Comparison of ENCODE assay signal across 10 cellular contexts in the genomic region with DNA sequence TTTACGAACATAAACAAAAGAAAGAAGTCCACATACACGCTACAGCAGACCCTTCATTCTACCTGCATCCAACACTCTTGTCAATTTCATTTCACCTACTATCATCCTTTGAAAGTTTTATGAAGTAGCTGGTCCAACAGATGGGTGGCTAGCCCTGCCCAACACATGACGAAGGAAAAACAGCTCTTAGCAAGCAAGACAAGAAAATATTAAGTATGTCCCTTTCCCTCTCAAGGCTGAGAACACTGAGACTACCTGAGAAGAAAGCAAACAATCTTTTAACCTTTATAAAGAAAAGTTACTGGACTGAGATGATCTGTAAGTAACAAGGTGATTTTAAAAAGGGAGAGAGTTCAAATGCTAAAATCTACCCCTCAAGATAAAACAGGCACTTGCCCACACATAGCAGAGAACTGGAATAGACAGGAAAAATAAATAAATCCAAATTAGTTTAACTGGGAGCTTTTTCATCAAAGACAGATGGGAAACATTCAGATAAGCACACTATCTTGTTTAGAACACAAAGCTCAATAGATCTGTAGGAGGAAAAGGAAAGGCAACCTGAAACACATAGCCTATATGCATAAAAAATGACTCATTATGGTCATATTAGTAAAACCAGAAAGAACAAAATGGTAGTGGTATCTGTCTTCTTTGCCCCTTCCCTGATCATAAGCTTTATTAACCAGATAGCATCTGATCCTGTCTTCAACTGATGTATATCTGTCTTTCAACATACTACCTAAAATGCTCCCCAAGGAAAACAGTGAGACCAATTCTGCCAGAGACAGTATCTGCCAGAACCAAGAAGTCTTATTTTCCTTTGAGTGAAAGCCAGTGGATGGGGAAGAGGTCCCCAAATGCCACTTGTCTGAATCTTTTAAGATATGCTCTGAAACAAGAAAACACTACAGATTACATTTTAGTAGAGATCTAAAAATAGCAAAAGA.
DNase-seq lines count a peak whose midpoint lies in the region; ATAC-seq and TF ChIP-seq lines count a peak whose summit lies in the region.
"Had no signal": no experiment of that assay in that cellular context is flagged by ENCODE, and none has a peak within 500 bp of the region (broad histone marks: within the 10 kb centered on the region; RNA-seq: fewer than 3 reads in every experiment).

No MANE protein-coding gene starts in this region.

- H3K4me1 ChIP-seq in thoracic aorta (ENCODE audit: control insufficient read depth in 1 of 2, low read depth in 2 of 2): peaks cover 50 to 81% of the 10 kb centered on the region in 2 donors

- H3K27me3 Mint-ChIP-seq in activated CD4-positive, alpha-beta T cell treated with anti-CD3 and anti-CD28 coated beads, Interleukin-2, amount 10 ng/mL, durations not matched to agents 24 days and 14 days: no peaks in the 10 kb centered on the region
- no peaks in the 10 kb centered on the region for H3K27me3 Mint-ChIP-seq in WTC11 (ENCODE audit: low read depth)
- peaks cover 2% of the 10 kb centered on the region for H3K27me3 Mint-ChIP-seq in glutamatergic neuron (ENCODE audit: unreplicated experiment)

- H3K4me1 Mint-ChIP-seq in activated CD4-positive, alpha-beta T cell treated with anti-CD3 and anti-CD28 coated beads, Interleukin-2, amount 10 ng/mL, durations not matched to agents 24 days and 14 days: peaks cover 55% of the 10 kb centered on the region
- H3K4me1 Mint-ChIP-seq in WTC11: peaks cover 37% of the 10 kb centered on the region
- peaks cover 29% of the 10 kb centered on the region for H3K4me1 Mint-ChIP-seq in glutamatergic neuron (ENCODE audit: low read depth, unreplicated experiment)

- H3K27me3 ChIP-seq in thoracic aorta (replicated peaks; ENCODE audit: insufficient read depth): no peaks in the 10 kb centered on the region

- intact Hi-C loops in activated CD4-positive, alpha-beta T cell treated with anti-CD3 and anti-CD28 coated beads, Interleukin-2, amount 10 ng/mL, durations not matched to agents 24 days and 14 days (cut with micrococcal nuclease): loop anchor here (2.0 kb wide), 4 partner anchors 13 to 367 kb away; no protein-coding TSS in a partner anchor

- DNase-seq in activated CD4-positive, alpha-beta T cell treated with anti-CD3 and anti-CD28 coated beads, Interleukin-2, amount 10 ng/mL, durations not matched to agents 24 days and 14 days: no peak
- no peak for DNase-seq in activated CD4-positive, alpha-beta T cell treated with anti-CD3 and anti-CD28 coated beads, Interleukin-2, amount 50 U/mL, for 48 hours
- DNase-seq in WTC11 (ENCODE audit: low spot score) (no peak), glutamatergic neuron (no peak), thoracic aorta (ENCODE audit: low spot score) (no peak), hippocampal formation (lab: John Stamatoyannopoulos, UW) (no peak), hypothalamus (lab: John Stamatoyannopoulos, UW) (no peak), NCI-H446 treated with DMSO at 0.1 percent for 48 hours (lab: John Stamatoyannopoulos, UW) (no peak)
- DNase-seq: NCI-H345, substantia nigra had no signal

- peak overlapping the region; percentile 48 for H3K4me3 ChIP-seq in thoracic aorta

- peaks cover 2% of the 10 kb centered on the region for H3K36me3 Mint-ChIP-seq in activated CD4-positive, alpha-beta T cell treated with anti-CD3 and anti-CD28 coated beads, Interleukin-2, amount 10 ng/mL, durations not matched to agents 24 days and 14 days (ENCODE audit: low read depth)
- peaks cover 9% of the 10 kb centered on the region for H3K36me3 Mint-ChIP-seq in WTC11
- H3K36me3 Mint-ChIP-seq in glutamatergic neuron (ENCODE audit: unreplicated experiment): peaks cover 13% of the 10 kb centered on the region

- peak overlapping the region; percentile 73 to 78 for H3K27ac ChIP-seq in thoracic aorta

- no peaks in the 10 kb centered on the region for H3K36me3 ChIP-seq in thoracic aorta

- H3K9me3 ChIP-seq in thoracic aorta: no peaks in the 10 kb centered on the region

- ATAC-seq in WTC11 (no peak), thoracic aorta (ENCODE audit: insufficient number of reproducible peaks, low FRiP score, low read depth) (no peak)

- H3K27ac Mint-ChIP-seq in activated CD4-positive, alpha-beta T cell treated with anti-CD3 and anti-CD28 coated beads, Interleukin-2, amount 10 ng/mL, durations not matched to agents 24 days and 14 days: peak overlapping the region; percentile 62
- H3K27ac Mint-ChIP-seq in WTC11: peak overlapping the region; percentile 67
- peak overlapping the region; percentile 45 for H3K27ac Mint-ChIP-seq in glutamatergic neuron (ENCODE audit: unreplicated experiment)

- POLR2A ChIA-PET in WTC11 (lab: Charles Lee): no interaction called here

- CTCF ChIA-PET in WTC11 (lab: Charles Lee): no interaction called here

- peak overlapping the region; percentile 78 for H3K4me3 Mint-ChIP-seq in activated CD4-positive, alpha-beta T cell treated with anti-CD3 and anti-CD28 coated beads, Interleukin-2, amount 10 ng/mL, durations not matched to agents 24 days and 14 days
- no peak overlapping the region for H3K4me3 Mint-ChIP-seq in WTC11
- peak overlapping the region; percentile 26 for H3K4me3 Mint-ChIP-seq in glutamatergic neuron (ENCODE audit: unreplicated experiment)

- TF ChIP-seq CTCF in WTC11 (IDR thresholded peaks at IDR 0.05) (no peak), glutamatergic neuron (IDR thresholded peaks at IDR 0.05; ENCODE audit: partially characterized antibody, unreplicated experiment) (no peak), thoracic aorta (IDR thresholded peaks at IDR 0.05) (no peak)

- H3K9me3 Mint-ChIP-seq in activated CD4-positive, alpha-beta T cell treated with anti-CD3 and anti-CD28 coated beads, Interleukin-2, amount 10 ng/mL, durations not matched to agents 24 days and 14 days: no peaks in the 10 kb centered on the region
- H3K9me3 Mint-ChIP-seq in WTC11: no peaks in the 10 kb centered on the region
- peaks cover 10% of the 10 kb centered on the region for H3K9me3 Mint-ChIP-seq in glutamatergic neuron (ENCODE audit: unreplicated experiment)

TF ChIP-seq in WTC11, 78 proteins besides CTCF, POLR2A, EP300 and RAD21 (continues in another document):
- TF ChIP-seq HMGA2 (CRISPR knock-in tag; IDR thresholded peaks at IDR 0.05) (no peak), ATF2 (CRISPR knock-in tag; IDR thresholded peaks at IDR 0.05; ENCODE audit: borderline replicate concordance, low read depth) (no peak), ZNF671 (CRISPR knock-in tag; IDR thresholded peaks at IDR 0.05) (no peak), NR3C1 (CRISPR knock-in tag; conservative IDR thresholded peaks at IDR 0.05; ENCODE audit: low read depth) (no peak), ZBTB43 (CRISPR knock-in tag; IDR thresholded peaks at IDR 0.05) (no peak), ETV6 (CRISPR knock-in tag; IDR thresholded peaks at IDR 0.05) (no peak), ZNF423 (CRISPR knock-in tag; IDR thresholded peaks at IDR 0.05) (no peak), NFE2L1 (CRISPR knock-in tag; IDR thresholded peaks at IDR 0.05) (no peak), ATF1 (CRISPR knock-in tag; IDR thresholded peaks at IDR 0.05) (no peak)
- TF ChIP-seq, protein P1, sequence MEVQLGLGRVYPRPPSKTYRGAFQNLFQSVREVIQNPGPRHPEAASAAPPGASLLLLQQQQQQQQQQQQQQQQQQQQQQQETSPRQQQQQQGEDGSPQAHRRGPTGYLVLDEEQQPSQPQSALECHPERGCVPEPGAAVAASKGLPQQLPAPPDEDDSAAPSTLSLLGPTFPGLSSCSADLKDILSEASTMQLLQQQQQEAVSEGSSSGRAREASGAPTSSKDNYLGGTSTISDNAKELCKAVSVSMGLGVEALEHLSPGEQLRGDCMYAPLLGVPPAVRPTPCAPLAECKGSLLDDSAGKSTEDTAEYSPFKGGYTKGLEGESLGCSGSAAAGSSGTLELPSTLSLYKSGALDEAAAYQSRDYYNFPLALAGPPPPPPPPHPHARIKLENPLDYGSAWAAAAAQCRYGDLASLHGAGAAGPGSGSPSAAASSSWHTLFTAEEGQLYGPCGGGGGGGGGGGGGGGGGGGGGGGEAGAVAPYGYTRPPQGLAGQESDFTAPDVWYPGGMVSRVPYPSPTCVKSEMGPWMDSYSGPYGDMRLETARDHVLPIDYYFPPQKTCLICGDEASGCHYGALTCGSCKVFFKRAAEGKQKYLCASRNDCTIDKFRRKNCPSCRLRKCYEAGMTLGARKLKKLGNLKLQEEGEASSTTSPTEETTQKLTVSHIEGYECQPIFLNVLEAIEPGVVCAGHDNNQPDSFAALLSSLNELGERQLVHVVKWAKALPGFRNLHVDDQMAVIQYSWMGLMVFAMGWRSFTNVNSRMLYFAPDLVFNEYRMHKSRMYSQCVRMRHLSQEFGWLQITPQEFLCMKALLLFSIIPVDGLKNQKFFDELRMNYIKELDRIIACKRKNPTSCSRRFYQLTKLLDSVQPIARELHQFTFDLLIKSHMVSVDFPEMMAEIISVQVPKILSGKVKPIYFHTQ (CRISPR knock-in tag; IDR thresholded peaks at IDR 0.05): no peak
